Comparison of ENCODE assay signal across 14 cellular contexts in genomic region chr22:20584029-20584871, GRCh38.
DNase-seq lines count a peak whose midpoint lies in the region; ATAC-seq, FAIRE-seq and TF ChIP-seq lines count a peak whose summit lies in the region.
"Had no signal": no experiment of that assay in that cellular context is flagged by ENCODE, and none has a peak within 500 bp of the region (broad histone marks: within the 10 kb centered on the region; RNA-seq: fewer than 3 reads in every experiment).

No MANE protein-coding gene starts in this region.

- no peak for ATAC-seq in activated naive CD4-positive, alpha-beta T cell treated with anti-CD3 and anti-CD28 coated beads, Interleukin-2, amount 50 U/mL, for 72 hours
- ATAC-seq in K562 = no peak

- H2BK120ac ChIP-seq in trophoblast cell (ENCODE audit: insufficient read depth, low read length, poor library complexity) = no peak overlapping the region

- no peak overlapping the region for H4K12ac ChIP-seq in trophoblast cell (ENCODE audit: low read depth, low read length)

- 90% methylated on average over 12 of the region's 12 CpGs for WGBS in K562 (ENCODE audit: insufficient coverage, low coverage, missing lambda C conversion rate)
- WGBS in trophoblast cell (ENCODE audit: extremely low coverage, insufficient coverage, insufficient read length) = no CpG with 5 or more reads among the region's 12 CpGs

- no peak overlapping the region for H3K4me3 ChIP-seq in HFF-Myc (replicated peaks; ENCODE audit: low read depth, low read length)
- no peak overlapping the region for H3K4me3 ChIP-seq in K562
- H3K4me3 ChIP-seq in osteoblast (ENCODE audit: insufficient read depth, low read length) = no peak overlapping the region
- no peak overlapping the region for H3K4me3 ChIP-seq in trophoblast cell (ENCODE audit: low read depth, low read length)

- CTCF ChIA-PET in activated naive CD4-positive, alpha-beta T cell treated with anti-CD3 and anti-CD28 coated beads for 36 hours (lab: Charles Lee) = interaction anchor here (2.3 kb wide), 1 partner anchor 12 kb away, joined by 8 read pairs; no protein-coding TSS in a partner anchor
- CTCF ChIA-PET in K562 (lab: Yijun Ruan, JAX; ENCODE audit: low intra/inter-chr PET ratio) = interaction anchor here (2.3 kb wide), 1 partner anchor 158 kb away, joined by 7 read pairs; no protein-coding TSS in a partner anchor

- in situ Hi-C loops in K562 (cut with MboI) = no loop called here

- H3K27ac ChIP-seq in K562 (ENCODE audit: extremely low read depth, low read depth, low read length) (no peak overlapping the region), osteoblast (ENCODE audit: low read depth, low read length) (no peak overlapping the region), trophoblast cell (ENCODE audit: low read depth, low read length) (no peak overlapping the region)

- no peaks in the 10 kb centered on the region for H3K79me2 ChIP-seq in K562 (ENCODE audit: control insufficient read depth, insufficient read depth, low read length)
- H3K79me2 ChIP-seq in osteoblast (ENCODE audit: insufficient read depth, low read length) = peaks cover 38% of the 10 kb centered on the region
- no peaks in the 10 kb centered on the region for H3K79me2 ChIP-seq in trophoblast cell (ENCODE audit: control insufficient read depth, insufficient read depth, low read length, poor library complexity)

- FAIRE-seq in K562 (lab: Jason Lieb, UNC) = no peak
- FAIRE-seq: RCC 7860 had no signal

- H3K27ac Mint-ChIP-seq in activated naive CD4-positive, alpha-beta T cell treated with anti-CD3 and anti-CD28 coated beads, Interleukin-2, amount 50 U/mL, for 72 hours = peak overlapping the region; percentile 50 to 86
- no peak overlapping the region for H3K27ac Mint-ChIP-seq in activated naive CD4-positive, alpha-beta T cell treated with anti-CD3 and anti-CD28 coated beads for 36 hours
- H3K27ac Mint-ChIP-seq: B cell had no signal

- H3K79me1 ChIP-seq in trophoblast cell (ENCODE audit: low read length) = no peaks in the 10 kb centered on the region

- POLR2A ChIA-PET in K562 (lab: Yijun Ruan, JAX) = interaction anchor here (0.5 to 68.9 kb wide), 11 partner anchors 9 to 166 kb away, joined by 3 to 1693 read pairs (median 3); partner anchors contain the start of gene MED15

- TF ChIP-seq RAD21 in K562 (CRISPR knock-in tag; conservative IDR thresholded peaks at IDR 0.05 in 1 of 2, IDR thresholded peaks at IDR 0.05 in 1 of 2) = no peak

- peaks cover 25% of the 10 kb centered on the region for H3K9me1 ChIP-seq in K562 (ENCODE audit: control insufficient read depth, insufficient read depth, low read length)

- TF ChIP-seq POLR2A in K562 (conservative IDR thresholded peaks at IDR 0.05) = peak; percentile 40; the same call in 1 of the 2 replicates

- H3K18ac ChIP-seq in trophoblast cell (ENCODE audit: low read length) = no peak overlapping the region

- H3K4me1 ChIP-seq in K562 (replicated peaks in 1 of 2; ENCODE audit: control insufficient read depth in 2 of 2, insufficient read depth in 2 of 2, low read length in 2 of 2) (peaks cover 0 to 62% of the 10 kb centered on the region in 2 experiments; a peak in 2 of 5 replicates), osteoblast (ENCODE audit: insufficient read depth, low read length) (no peaks in the 10 kb centered on the region), trophoblast cell (ENCODE audit: control insufficient read depth in 1 of 2, insufficient read depth in 2 of 2, low read length in 2 of 2) (no peaks in the 10 kb centered on the region)

- intact Hi-C loops in activated naive CD4-positive, alpha-beta T cell treated with anti-CD3 and anti-CD28 coated beads for 36 hours (cut with micrococcal nuclease) = no loop called here
- intact Hi-C loops in K562 (cut with micrococcal nuclease) = no loop called here

- H3K9ac ChIP-seq in K562 (ENCODE audit: insufficient read depth in 1 of 2, low read depth in 2 of 2, low read length in 2 of 2) (0 out of 4 replicates have a peak overlapping the region, but pooled peaks of 1 of the 2 experiments have one; percentile 18), trophoblast cell (ENCODE audit: low read length) (no peak overlapping the region)

- no peak overlapping the region for H3K4me2 ChIP-seq in K562 (ENCODE audit: insufficient read depth, low read length)
- no peak overlapping the region for H3K4me2 ChIP-seq in osteoblast (ENCODE audit: insufficient read depth, low read length)
- H3K4me2 ChIP-seq in trophoblast cell (ENCODE audit: low read length) = no peak overlapping the region

- H3K36me3 ChIP-seq in K562 (ENCODE audit: control insufficient read depth, insufficient read depth, low read length) (peaks cover 83% of the 10 kb centered on the region; the same call in 2 of the 3 replicates), osteoblast (ENCODE audit: insufficient read depth, low read length) (peaks cover 64% of the 10 kb centered on the region), trophoblast cell (ENCODE audit: control insufficient read depth in 1 of 2, insufficient read depth in 2 of 2, low read length in 2 of 2) (peaks cover 86 to 87% of the 10 kb centered on the region in 2 experiments)

- no peak for TF ChIP-seq EP300 in K562 (IDR thresholded peaks at IDR 0.05; ENCODE audit: low read length)

- BruUV-seq in K562 (replicated peaks; lab: Mats Ljungman, UMichigan) = no TSS peak

- H3K9me3 Mint-ChIP-seq in activated naive CD4-positive, alpha-beta T cell treated with anti-CD3 and anti-CD28 coated beads, Interleukin-2, amount 50 U/mL, for 72 hours = no peaks in the 10 kb centered on the region
- no peaks in the 10 kb centered on the region for H3K9me3 Mint-ChIP-seq in activated naive CD4-positive, alpha-beta T cell treated with anti-CD3 and anti-CD28 coated beads for 36 hours
- H3K9me3 Mint-ChIP-seq: IgD-negative memory B cell had no signal

- no peaks in the 10 kb centered on the region for H3K27me3 ChIP-seq in K562 (ENCODE audit: control insufficient read depth in 2 of 2, insufficient read depth in 2 of 2, low read length in 2 of 2)
- no peaks in the 10 kb centered on the region for H3K27me3 ChIP-seq in osteoblast (ENCODE audit: insufficient read depth, low read length)
- H3K27me3 ChIP-seq in trophoblast cell (ENCODE audit: insufficient read depth, low read length) = no peaks in the 10 kb centered on the region

- no peak overlapping the region for H2AFZ ChIP-seq in K562 (ENCODE audit: low read depth, low read length)
- no peak overlapping the region for H2AFZ ChIP-seq in osteoblast (ENCODE audit: low read length)
- H2AFZ ChIP-seq in trophoblast cell (ENCODE audit: insufficient read depth, low read length, poor library complexity) = no peak overlapping the region

- H3K36me3 Mint-ChIP-seq in activated naive CD4-positive, alpha-beta T cell treated with anti-CD3 and anti-CD28 coated beads, Interleukin-2, amount 50 U/mL, for 72 hours = no peaks in the 10 kb centered on the region
- H3K36me3 Mint-ChIP-seq in activated naive CD4-positive, alpha-beta T cell treated with anti-CD3 and anti-CD28 coated beads for 36 hours (ENCODE audit: low read depth) = peaks cover 12% of the 10 kb centered on the region

- H2AK5ac ChIP-seq in trophoblast cell (ENCODE audit: low read length) = no peak overlapping the region

- no peak overlapping the region for H3K23ac ChIP-seq in trophoblast cell (ENCODE audit: low read length)

- no peaks in the 10 kb centered on the region for H3K27me3 Mint-ChIP-seq in activated naive CD4-positive, alpha-beta T cell treated with anti-CD3 and anti-CD28 coated beads for 36 hours (ENCODE audit: low read depth)
- H3K27me3 Mint-ChIP-seq: B cell, IgD-negative memory B cell had no signal

- no peak overlapping the region for H3K14ac ChIP-seq in trophoblast cell (ENCODE audit: low read length)

- TF ChIP-seq CTCF in HFF-Myc (IDR thresholded peaks at IDR 0.05; ENCODE audit: low read depth, low read length, missing control alignments) = peak; percentile 2
- no peak for TF ChIP-seq CTCF in K562 (IDR thresholded peaks at IDR 0.05 in 2 of 3, conservative IDR thresholded peaks at IDR 0.05 in 1 of 3; ENCODE audit: insufficient read depth in 2 of 3, low read depth in 1 of 3, low read length in 3 of 3)
- no peak for TF ChIP-seq CTCF in osteoblast (IDR thresholded peaks at IDR 0.05; ENCODE audit: extremely low read depth, low read depth, low read length)

- H3K4me1 Mint-ChIP-seq in activated naive CD4-positive, alpha-beta T cell treated with anti-CD3 and anti-CD28 coated beads for 36 hours (ENCODE audit: low read depth) = peaks cover 14% of the 10 kb centered on the region
- H3K4me1 Mint-ChIP-seq: B cell, IgD-negative memory B cell had no signal

- no peak overlapping the region for H3K4ac ChIP-seq in trophoblast cell (ENCODE audit: low read depth, low read length)

- H4K8ac ChIP-seq in trophoblast cell (ENCODE audit: low read depth, low read length) = no peak overlapping the region

- no peak overlapping the region for H4K91ac ChIP-seq in trophoblast cell (ENCODE audit: low read depth, low read length)

- H2BK5ac ChIP-seq in trophoblast cell (ENCODE audit: low read depth, low read length, poor library complexity) = no peak overlapping the region

- H4K20me1 ChIP-seq in K562 (replicated peaks; ENCODE audit: control insufficient read depth, insufficient read depth, low read length) (peaks cover 55% of the 10 kb centered on the region), osteoblast (ENCODE audit: insufficient read depth, low read length) (peaks cover 32% of the 10 kb centered on the region)

- H3K9me3 ChIP-seq in K562 (replicated peaks; ENCODE audit: control insufficient read depth, insufficient read depth, low read depth, low read length) (no peaks in the 10 kb centered on the region), osteoblast (ENCODE audit: low read depth, low read length) (no peaks in the 10 kb centered on the region), trophoblast cell (ENCODE audit: insufficient read depth, low read depth, low read length) (no peaks in the 10 kb centered on the region)

- no peak overlapping the region for H2BK12ac ChIP-seq in trophoblast cell (ENCODE audit: low read length)

- H3K4me3 Mint-ChIP-seq in activated naive CD4-positive, alpha-beta T cell treated with anti-CD3 and anti-CD28 coated beads for 36 hours = no peak overlapping the region
- H3K4me3 Mint-ChIP-seq: B cell, IgD-negative memory B cell had no signal

- DNase-seq in activated naive CD4-positive, alpha-beta T cell treated with anti-CD3 and anti-CD28 coated beads, Interleukin-2, amount 50 U/mL, for 72 hours (ENCODE audit: low spot score in 2 of 2) = no peak
- DNase-seq in activated naive CD4-positive, alpha-beta T cell treated with anti-CD3 and anti-CD28 coated beads for 36 hours = no peak
- DNase-seq in HFF-Myc (ENCODE audit: extremely low read depth, low read depth) (no peak), K562 (ENCODE audit: extremely low read depth in 1 of 4, low spot score in 3 of 4) (no peak), osteoblast (ENCODE audit: insufficient read length, low spot score, missing footprints) (peak; percentile 54), trophoblast cell (no peak), UCSD-AML1 (lab: John Stamatoyannopoulos, UW; ENCODE audit: unreplicated experiment) (no peak)
- DNase-seq: MV-4-11, NCI-H1417 treated with DMSO at 0.1 percent for 48 hours, NCI-H2029 treated with DMSO at 0.1 percent for 48 hours, NCI-H510A had no signal

TF ChIP-seq in K562, 482 proteins besides CTCF, POLR2A, EP300 and RAD21 (continues in another document):
- TF ChIP-seq TEAD4 (IDR thresholded peaks at IDR 0.05; ENCODE audit: low read length) = no peak
- TF ChIP-seq TEAD4 (CRISPR knock-in tag; IDR thresholded peaks at IDR 0.05; ENCODE audit: borderline replicate concordance) = 0 out of 2 replicates have a peak, but pooled peaks have one; percentile 8
